Comparison of ENCODE assay signal across 8 cellular contexts in genomic region chr17:19513897-19514488, GRCh38. TPM values are rescaled to one million over a fixed set of nuclear protein-coding genes. Genes with fewer than 3 reads are reported as not detected.
DNase-seq lines count a peak whose midpoint lies in the region; ATAC-seq and TF ChIP-seq lines count a peak whose summit lies in the region.

No MANE protein-coding gene starts in this region.

- no peaks in the 10 kb centered on the region for H3K4me1 ChIP-seq in lung (ENCODE audit: control insufficient read depth in 2 of 2, insufficient read depth in 2 of 2, low read length in 2 of 2)

- no peaks in the 10 kb centered on the region for H3K27me3 ChIP-seq in H7 (ENCODE audit: control insufficient read depth, insufficient read depth, low read length)
- no peaks in the 10 kb centered on the region for H3K27me3 ChIP-seq in lung (ENCODE audit: control insufficient read depth, insufficient read depth)

- H3K9me3 ChIP-seq in lung (ENCODE audit: control insufficient read depth in 2 of 2, insufficient read depth in 1 of 2, low read length in 1 of 2), result no peaks in the 10 kb centered on the region

- no peak overlapping the region for H3K4me3 ChIP-seq in H7 (ENCODE audit: insufficient read depth, low read depth, low read length)
- no peak overlapping the region for H3K4me3 ChIP-seq in lung

- peak overlapping the region in 1 of 2 donors; percentile 41 for H3K27ac ChIP-seq in lung (ENCODE audit: low read depth in 1 of 2, low read length in 1 of 2)

- ATAC-seq in lung (ENCODE audit: insufficient read depth, low FRiP score) (peak; percentile 66), HG03196 (IDR thresholded peaks at IDR 0.05; ENCODE audit: unreplicated experiment) (no peak)

- H3K36me3 ChIP-seq in H7 (replicated peaks; ENCODE audit: control insufficient read depth, insufficient read depth, low read length), result no peaks in the 10 kb centered on the region
- no peaks in the 10 kb centered on the region for H3K36me3 ChIP-seq in lung (ENCODE audit: control insufficient read depth in 2 of 2, insufficient read depth in 2 of 2, low read length in 2 of 2)

- DNase-seq in AG08396 (ENCODE audit: low spot score) (peak; percentile 65), H7 (peak; percentile 78), NCI-H748 (lab: John Stamatoyannopoulos, UW; ENCODE audit: unreplicated experiment) (peak; percentile 70), lung (ENCODE audit: low spot score) (peak; percentile 69)
- peak; percentile 71 to 76 for DNase-seq in activated CD4-positive, alpha-beta T cell treated with anti-CD3 and anti-CD28 coated beads, Interleukin-2, amount 50 U/mL, for 48 hours
- DNase-seq in effector CD4-positive, alpha-beta T cell, result peak; percentile 53
- DNase-seq in stimulated activated CD8-positive, alpha-beta memory T cell treated with anti-CD3 and anti-CD28 coated beads, Interleukin-12 subunit alpha, Interleukin-12 subunit beta, amount 100 ng/mL, for 4 hours (ENCODE audit: low read depth), result peak; percentile 34

- TF ChIP-seq CTCF in lung (IDR thresholded peaks at IDR 0.05; ENCODE audit: control extremely low read depth, extremely low read depth), result peak; percentile 83

- WGBS in lung, 2 donors, result 12 to 16% methylated on average over 13 of the region's 13 CpGs

RNA-seq across cellular contexts. Expression of gene SLC47A1, which starts 19.7 kb away (rescaled TPM):
- 11.6 and 13.0 TPM in 2 replicates for total RNA-seq in H7 (2014; rRNA removed; shearing (Covaris generic))
- 1 to 10 TPM in 1 of 2 donors, under 1 TPM in 1; 0.74 to 9.4 TPM for total RNA-seq in lung
- polyA plus RNA-seq in lung, result 1 to 10 TPM; 1.8 to 2.8 TPM
